In genomic region chr16:253833-254232, GRCh38 we compare ENCODE assay signal across 22 cellular contexts. TPM values are rescaled to one million over a fixed set of nuclear protein-coding genes. Genes with fewer than 3 reads are reported as not detected.
DNase-seq lines count a peak whose midpoint lies in the region; ATAC-seq and TF ChIP-seq lines count a peak whose summit lies in the region.
"Had no signal": no experiment of that assay in that cellular context is flagged by ENCODE, and none has a peak within 500 bp of the region (broad histone marks: within the 10 kb centered on the region; RNA-seq: fewer than 3 reads in every experiment).

No MANE protein-coding gene starts in this region.

- no peak overlapping the region for H3K4me3 Mint-ChIP-seq in activated CD8-positive, alpha-beta T cell treated with anti-CD3 and anti-CD28 coated beads for 36 hours

- H3K9me3 ChIP-seq in BLaER1, result no peaks in the 10 kb centered on the region
- H3K9me3 ChIP-seq in BLaER1 treated with 17β-estradiol and CSF1 and Interleukin-3, amounts not matched to agents 10 nM and 100 nM (replicated peaks in 1 of 11), result peaks cover 0 to 8% (median 0%) of the 10 kb centered on the region in 11 experiments; a peak in 3 of 22 replicates
- H3K9me3 ChIP-seq: Caco-2 had no signal

- intact Hi-C loops in activated CD8-positive, alpha-beta T cell treated with anti-CD3 and anti-CD28 coated beads for 36 hours (cut with micrococcal nuclease), result no loop called here

- H3K27ac ChIP-seq in BLaER1, result peak overlapping the region; percentile 72
- H3K27ac ChIP-seq in BLaER1 treated with 17β-estradiol and CSF1 and Interleukin-3, amounts not matched to agents 10 nM and 100 nM, result peak overlapping the region in 10 of 11 experiments; percentile 42 to 87 (median 80); a peak in 20 of 22 replicates
- H3K27ac ChIP-seq: WERI-Rb-1 had no signal

- no peaks in the 10 kb centered on the region for H3K27me3 ChIP-seq in BLaER1
- no peaks in the 10 kb centered on the region for H3K27me3 ChIP-seq in BLaER1 treated with 17β-estradiol and CSF1 and Interleukin-3, amounts not matched to agents 10 nM and 100 nM

- H3K9me3 Mint-ChIP-seq in activated CD8-positive, alpha-beta T cell treated with anti-CD3 and anti-CD28 coated beads for 36 hours, result no peaks in the 10 kb centered on the region

- POLR2A ChIA-PET in activated CD8-positive, alpha-beta T cell treated with anti-CD3 and anti-CD28 coated beads for 36 hours (lab: Charles Lee), result interaction anchor here (1.0 to 1.8 kb wide), 3 partner anchors 10 to 70 kb away, joined by 3 to 7 read pairs (median 3); partner anchors contain the start of gene FAM234A

- CTCF ChIA-PET in activated CD8-positive, alpha-beta T cell treated with anti-CD3 and anti-CD28 coated beads for 36 hours (lab: Charles Lee), result interaction anchor here (1.4 to 2.0 kb wide), 2 partner anchors 19 to 100 kb away, joined by 3 to 11 read pairs; partner anchors contain the start of gene FAM234A

- H3K4me2 ChIP-seq in BLaER1, result peak overlapping the region; percentile 85
- peak overlapping the region; percentile 68 to 95 (median 85) for H3K4me2 ChIP-seq in BLaER1 treated with 17β-estradiol and CSF1 and Interleukin-3, amounts not matched to agents 10 nM and 100 nM

- peak overlapping the region; percentile 52 for H3K27ac Mint-ChIP-seq in activated CD8-positive, alpha-beta T cell treated with anti-CD3 and anti-CD28 coated beads for 36 hours

- H3K36me3 Mint-ChIP-seq in activated CD8-positive, alpha-beta T cell treated with anti-CD3 and anti-CD28 coated beads for 36 hours (ENCODE audit: low read depth), result peaks cover 5% of the 10 kb centered on the region

- no peaks in the 10 kb centered on the region for H4K20me1 ChIP-seq in BLaER1
- H4K20me1 ChIP-seq in BLaER1 treated with 17β-estradiol and CSF1 and Interleukin-3, amounts not matched to agents 10 nM and 100 nM, result no peaks in the 10 kb centered on the region

- DNase-seq in activated CD8-positive, alpha-beta T cell treated with anti-CD3 and anti-CD28 coated beads for 36 hours, result peak; percentile 37
- peak; percentile 4 for DNase-seq in iPS-NIHi11 (ENCODE audit: low spot score)
- DNase-seq in HT-29 (ENCODE audit: low spot score), result no peak
- DNase-seq in ACHN, result no peak
- no peak for DNase-seq in GM03348 (ENCODE audit: low spot score)
- DNase-seq: activated effector memory CD4-positive, alpha-beta T cell treated with Interleukin-2 at 50 U/mL for 16 hours; anterior cingulate cortex; Caco-2; central memory CD4-positive, alpha-beta T cell; DND-41; mesenchymal stem cell; MV-4-11; NCI-H187; NCI-H2227 treated with DMSO at 0.1 percent for 48 hours; SHP77; WERI-Rb-1 had no signal

- H3K4me1 ChIP-seq in BLaER1, result peaks cover 56% of the 10 kb centered on the region
- H3K4me1 ChIP-seq in BLaER1 treated with 17β-estradiol and CSF1 and Interleukin-3, amounts not matched to agents 10 nM and 100 nM, result peaks cover 35 to 78% (median 72%) of the 10 kb centered on the region in 10 experiments

- H3K4me3 ChIP-seq in BLaER1, result peak overlapping the region; percentile 39; the same call in 1 of the 2 replicates
- H3K4me3 ChIP-seq in BLaER1 treated with 17β-estradiol and CSF1 and Interleukin-3, amounts not matched to agents 10 nM and 100 nM, result peak overlapping the region in 7 of 10 experiments; percentile 22 to 58 (median 48); a peak in 12 of 20 replicates

- in situ Hi-C loops in ACHN (cut with HindIII; ENCODE audit: low pct_ligation_motif_present, low pct_unique_long_range_greater_than_20kb, low sequenced_read_pairs), result no loop called here

- H3K27me3 Mint-ChIP-seq in activated CD8-positive, alpha-beta T cell treated with anti-CD3 and anti-CD28 coated beads for 36 hours, result no peaks in the 10 kb centered on the region

- peaks cover 27% of the 10 kb centered on the region for H3K4me1 Mint-ChIP-seq in activated CD8-positive, alpha-beta T cell treated with anti-CD3 and anti-CD28 coated beads for 36 hours (ENCODE audit: low read depth)

- ATAC-seq in activated CD8-positive, alpha-beta T cell treated with anti-CD3 and anti-CD28 coated beads for 36 hours, result peak; percentile 51
- no peak for ATAC-seq in HG02981 (IDR thresholded peaks at IDR 0.05; ENCODE audit: unreplicated experiment)
- ATAC-seq: esophagus mucosa had no signal

- peaks cover 64% of the 10 kb centered on the region for H3K36me3 ChIP-seq in BLaER1
- peaks cover 34 to 71% (median 58%) of the 10 kb centered on the region in 11 experiments for H3K36me3 ChIP-seq in BLaER1 treated with 17β-estradiol and CSF1 and Interleukin-3, amounts not matched to agents 10 nM and 100 nM

- no peak for TF ChIP-seq CTCF in activated CD8-positive, alpha-beta T cell treated with anti-CD3 and anti-CD28 coated beads for 36 hours (IDR thresholded peaks at IDR 0.05)

- peak overlapping the region; percentile 46; the same call in 1 of the 2 replicates for H3K9ac ChIP-seq in BLaER1
- H3K9ac ChIP-seq in BLaER1 treated with 17β-estradiol and CSF1 and Interleukin-3, amounts not matched to agents 10 nM and 100 nM, result peak overlapping the region; percentile 8 to 82 (median 70); a peak in 20 of 22 replicates

RNA-seq across cellular contexts. Expression of gene FAM234A, which starts 19.2 kb away (rescaled TPM):
- total RNA-seq in activated CD8-positive, alpha-beta T cell treated with anti-CD3 and anti-CD28 coated beads for 36 hours, result 10 to 100 TPM; 18.3 to 21.5 TPM
- 36.5 and 44.0 TPM in 2 replicates for total RNA-seq in HT-29 (2014; rRNA removed; shearing (Covaris generic))

RNA-seq across cellular contexts. Expression of gene RGS11, which starts 21.9 kb away (rescaled TPM):
- not detected for total RNA-seq in activated CD8-positive, alpha-beta T cell treated with anti-CD3 and anti-CD28 coated beads for 36 hours
- 0.41 and 0.55 TPM in 2 replicates for total RNA-seq in HT-29 (2014; rRNA removed; shearing (Covaris generic))
- total RNA-seq: kidney epithelial cell had no signal

RNA-seq across cellular contexts. Expression of gene LUC7L, which starts 24.6 kb away (rescaled TPM):
- total RNA-seq in activated CD8-positive, alpha-beta T cell treated with anti-CD3 and anti-CD28 coated beads for 36 hours, result 10 to 100 TPM; 68.0 to 72.8 TPM
- 46.2 and 48.6 TPM in 2 replicates for total RNA-seq in HT-29 (2014; rRNA removed; shearing (Covaris generic))

RNA-seq across cellular contexts. Expression of gene ARHGDIG, which starts 26.6 kb away (rescaled TPM):
- total RNA-seq in activated CD8-positive, alpha-beta T cell treated with anti-CD3 and anti-CD28 coated beads for 36 hours, result not detected
- 33.1 and 52.0 TPM in 2 replicates for total RNA-seq in HT-29 (2014; rRNA removed; shearing (Covaris generic))
- total RNA-seq: esophagus mucosa; T-helper 1 cell treated with Interleukin-12 subunit alpha and Interleukin-12 subunit beta and Interleukin-4 antibody, amounts not matched to agents 30 ng/mL and 1 ng/mL, for 36 hours had no signal

RNA-seq across cellular contexts. Expression of gene PDIA2, which starts 29.1 kb away (rescaled TPM):
- total RNA-seq in activated CD8-positive, alpha-beta T cell treated with anti-CD3 and anti-CD28 coated beads for 36 hours, result not detected
- 3.0 and 6.3 TPM in 2 replicates for total RNA-seq in HT-29 (2014; rRNA removed; shearing (Covaris generic))
- total RNA-seq: esophagus mucosa; kidney epithelial cell; T-helper 1 cell treated with Interleukin-12 subunit alpha and Interleukin-12 subunit beta and Interleukin-4 antibody, amounts not matched to agents 30 ng/mL and 1 ng/mL, for 36 hours had no signal

Comparison
In these comparisons a context has a peak if more than half of its experiments do, and no peak if none do; other contexts are left out.
1. DNase-seq: peak in activated CD8-positive, alpha-beta T cell treated with anti-CD3 and anti-CD28 coated beads for 36 hours (single experiment) and iPS-NIHi11 (single experiment); none in HT-29 (single experiment), ACHN (single experiment) and GM03348 (single experiment).